ENCODE assay signal across 19 cellular contexts in genomic region chr6:143621876-143622605, GRCh38. TPM values are rescaled to one million over a fixed set of nuclear protein-coding genes. Genes with fewer than 3 reads are reported as not detected.
A peak's percentile ranks its signal among the peaks of the same experiment; 100 is the strongest.
DNase-seq lines count a peak whose midpoint lies in the region; ATAC-seq and TF ChIP-seq lines count a peak whose summit lies in the region.
"Had no signal": no experiment of that assay in that cellular context is flagged by ENCODE, and none has a peak within 500 bp of the region (broad histone marks: within the 10 kb centered on the region; RNA-seq: fewer than 3 reads in every experiment).

No MANE protein-coding gene starts in this region.

- H3K4me1 ChIP-seq in GM23248 (ENCODE audit: insufficient read depth) (peaks cover 18% of the 10 kb centered on the region), aorta (ENCODE audit: control insufficient read depth in 1 of 2, insufficient read depth in 2 of 2, low read length in 2 of 2) (peaks cover 5 to 6% of the 10 kb centered on the region in 2 donors)
- H3K4me1 ChIP-seq: body of pancreas, pancreas had no signal

- H3K9me2 ChIP-seq in GM23248 (ENCODE audit: insufficient read depth) = no peaks in the 10 kb centered on the region; the same call in 1 of the 2 replicates

- in situ Hi-C loops in GM23248 (cut with MboI) = no loop called here

- ATAC-seq in WTC11 (no peak), HG03342 (IDR thresholded peaks at IDR 0.05; ENCODE audit: unreplicated experiment) (no peak), aorta (ENCODE audit: low FRiP score) (no peak)
- ATAC-seq: activated CD8-positive, alpha-beta memory T cell treated with anti-CD3 and anti-CD28 coated beads, Interleukin-2, amount 10 ng/mL, durations not matched to agents 7 days and 5 days; body of pancreas; left colon; pancreas; Right ventricle myocardium inferior had no signal

- H3K27me3 ChIP-seq in GM23248 (replicated peaks; ENCODE audit: insufficient read depth) (no peaks in the 10 kb centered on the region), aorta (ENCODE audit: control insufficient read depth in 1 of 2, insufficient read depth in 2 of 2, low read length in 1 of 2) (no peaks in the 10 kb centered on the region)
- H3K27me3 ChIP-seq: body of pancreas, pancreas, spleen, transverse colon had no signal

- WGBS in GM23248 (ENCODE audit: low coverage in 1 of 2, low lambda C conversion rate in 2 of 2, missing lambda C conversion rate in 2 of 2), 2 experiments = 36 to 38% methylated on average over 7 of the region's 7 CpGs
- WGBS in aorta, 2 donors = 25 to 39% methylated on average over 7 of the region's 7 CpGs

- intact Hi-C loops in aorta (cut with DNase I) = no loop called here

- no peaks in the 10 kb centered on the region for H4K20me1 ChIP-seq in GM23248 (ENCODE audit: insufficient read depth)

- peak; percentile 50 for DNase-seq in GM23248
- no peak for DNase-seq in WTC11 (ENCODE audit: low spot score)
- DNase-seq in fibroblast of pulmonary artery (ENCODE audit: low read depth) = peak; percentile 48
- peak; percentile 29 for DNase-seq in skeletal muscle cell (ENCODE audit: low read depth)
- DNase-seq in COLO829 (ENCODE audit: low spot score) = no peak
- DNase-seq in amygdala (lab: John Stamatoyannopoulos, UW) = no peak
- no peak for DNase-seq in aorta
- DNase-seq: activated CD4-positive, CD25-positive, alpha-beta regulatory T cell treated with anti-CD3 and anti-CD28 coated beads, Interleukin-2, amount 50 U/mL, for 72 hours; activated CD8-positive, alpha-beta memory T cell treated with anti-CD3 and anti-CD28 coated beads, Interleukin-2, amount 10 ng/mL, durations not matched to agents 7 days and 5 days; body of pancreas; left colon; NCI-H1436; pancreas; spleen; T-helper 2 cell; transverse colon had no signal

- POLR2A ChIA-PET in WTC11 (lab: Charles Lee) = no interaction called here

- no peak for TF ChIP-seq CTCF in WTC11 (IDR thresholded peaks at IDR 0.05)
- TF ChIP-seq CTCF in fibroblast of pulmonary artery (IDR thresholded peaks at IDR 0.05; ENCODE audit: low read length, missing control alignments) = no peak

- H3K36me3 ChIP-seq in GM23248 (ENCODE audit: low read depth) = no peaks in the 10 kb centered on the region
- H3K36me3 ChIP-seq in aorta (ENCODE audit: control insufficient read depth in 1 of 2, insufficient read depth in 2 of 2, low read length in 1 of 2) = no peaks in the 10 kb centered on the region
- H3K36me3 ChIP-seq: pancreas, spleen, transverse colon had no signal

- peak overlapping the region; percentile 30 for H3K27ac ChIP-seq in GM23248
- peak overlapping the region in 1 of 2 donors; percentile 39 for H3K27ac ChIP-seq in aorta (ENCODE audit: low read depth in 1 of 2, low read length in 2 of 2)
- H3K27ac ChIP-seq: body of pancreas, pancreas, spleen, transverse colon had no signal

- peak overlapping the region; percentile 34; the same call in 1 of the 2 replicates for H3K27ac Mint-ChIP-seq in WTC11
- H3K27ac Mint-ChIP-seq: activated CD8-positive, alpha-beta memory T cell treated with anti-CD3 and anti-CD28 coated beads, Interleukin-2, amount 10 ng/mL, durations not matched to agents 7 days and 5 days; B cell had no signal

- peak overlapping the region; percentile 87 for H2AFZ ChIP-seq in GM23248

- H3K79me2 ChIP-seq in GM23248 (ENCODE audit: insufficient read depth) = no peaks in the 10 kb centered on the region

- peak overlapping the region; percentile 27 for H3K9ac ChIP-seq in GM23248

- no peak overlapping the region for H3K4me3 Mint-ChIP-seq in WTC11
- H3K4me3 Mint-ChIP-seq: activated CD8-positive, alpha-beta memory T cell treated with anti-CD3 and anti-CD28 coated beads, Interleukin-2, amount 10 ng/mL, durations not matched to agents 7 days and 5 days; B cell had no signal

- peaks cover 10% of the 10 kb centered on the region for H3F3A ChIP-seq in GM23248 (ENCODE audit: insufficient read depth)

- CTCF ChIA-PET in WTC11 (lab: Charles Lee) = no interaction called here

- H3K36me3 Mint-ChIP-seq in WTC11 = no peaks in the 10 kb centered on the region
- H3K36me3 Mint-ChIP-seq: activated CD8-positive, alpha-beta memory T cell treated with anti-CD3 and anti-CD28 coated beads, Interleukin-2, amount 10 ng/mL, durations not matched to agents 7 days and 5 days had no signal

- no peaks in the 10 kb centered on the region for H3K27me3 Mint-ChIP-seq in WTC11 (ENCODE audit: low read depth)
- H3K27me3 Mint-ChIP-seq: activated CD8-positive, alpha-beta memory T cell treated with anti-CD3 and anti-CD28 coated beads, Interleukin-2, amount 10 ng/mL, durations not matched to agents 7 days and 5 days; B cell had no signal

- peaks cover 7% of the 10 kb centered on the region for H3K4me1 Mint-ChIP-seq in WTC11

- H3K4me3 ChIP-seq in GM23248 (peak overlapping the region; percentile 8; the same call in 1 of the 2 replicates), fibroblast of pulmonary artery (replicated peaks; ENCODE audit: low read depth, low read length) (no peak overlapping the region), skeletal muscle cell (ENCODE audit: low read depth, low read length) (no peak overlapping the region), aorta (ENCODE audit: low read length in 2 of 2) (no peak overlapping the region)
- H3K4me3 ChIP-seq: body of pancreas, pancreas, spleen, transverse colon had no signal

- no peaks in the 10 kb centered on the region for H3K9me3 ChIP-seq in GM23248 (ENCODE audit: low read depth)
- H3K9me3 ChIP-seq in aorta (ENCODE audit: control insufficient read depth, low read length) = no peaks in the 10 kb centered on the region
- H3K9me3 ChIP-seq: body of pancreas, pancreas, spleen, transverse colon had no signal

- no peaks in the 10 kb centered on the region for H3K9me3 Mint-ChIP-seq in WTC11

- H3K4me2 ChIP-seq in GM23248 (ENCODE audit: unreplicated experiment) = peak overlapping the region; percentile 55

TF ChIP-seq in WTC11, 78 proteins besides CTCF, POLR2A, EP300 and RAD21:
- TF ChIP-seq ESRRA (CRISPR knock-in tag; IDR thresholded peaks at IDR 0.05; ENCODE audit: borderline replicate concordance) = no peak
- TF ChIP-seq ZNF671 (CRISPR knock-in tag; IDR thresholded peaks at IDR 0.05) = no peak
- no peak for TF ChIP-seq FOXP1 (CRISPR knock-in tag; IDR thresholded peaks at IDR 0.05; ENCODE audit: borderline replicate concordance)
- no peak for TF ChIP-seq ZNF396 (CRISPR knock-in tag; IDR thresholded peaks at IDR 0.05; ENCODE audit: borderline replicate concordance)
- no peak for TF ChIP-seq FOXP4 (CRISPR knock-in tag; IDR thresholded peaks at IDR 0.05)
- no peak for TF ChIP-seq IRF1 (CRISPR knock-in tag; IDR thresholded peaks at IDR 0.05)
- no peak for TF ChIP-seq NR3C1 (CRISPR knock-in tag; conservative IDR thresholded peaks at IDR 0.05; ENCODE audit: low read depth)
- no peak for TF ChIP-seq RELA (CRISPR knock-in tag; IDR thresholded peaks at IDR 0.05; ENCODE audit: borderline replicate concordance)
- no peak for TF ChIP-seq SMAD3 (CRISPR knock-in tag; IDR thresholded peaks at IDR 0.05; ENCODE audit: borderline replicate concordance)

RNA-seq across cellular contexts. Expression of gene PHACTR2, which starts 55.7 kb away (rescaled TPM):
- 39.0 and 41.9 TPM in 2 replicates for total RNA-seq in GM23248 (2014; rRNA removed; shearing (Covaris generic))
- 39.4 and 40.4 TPM in 2 replicates for polyA plus RNA-seq in GM23248 (2016; fragmentation: Nextera tagmentation; extraction: Ambion mirVana)
- 72.6 to 90.5 TPM (median 80.2 TPM) in 3 replicates for total RNA-seq in WTC11 (2021)
- 10 to 100 TPM; 87.1 to 96.8 TPM for total RNA-seq in aorta
- polyA plus RNA-seq in aorta = 10 to 100 TPM; 15.3 TPM

Comparison
In these comparisons a context has a peak if more than half of its experiments do, and no peak if none do; other contexts are left out.
1. DNase-seq: peak in GM23248 (single experiment), fibroblast of pulmonary artery (single experiment) and skeletal muscle cell (single experiment); none in WTC11 (single experiment), COLO829 (single experiment), amygdala (0 of 56) and aorta (0 of 2).